2 cellular contexts compared by ENCODE assay signal in the genomic region with DNA sequence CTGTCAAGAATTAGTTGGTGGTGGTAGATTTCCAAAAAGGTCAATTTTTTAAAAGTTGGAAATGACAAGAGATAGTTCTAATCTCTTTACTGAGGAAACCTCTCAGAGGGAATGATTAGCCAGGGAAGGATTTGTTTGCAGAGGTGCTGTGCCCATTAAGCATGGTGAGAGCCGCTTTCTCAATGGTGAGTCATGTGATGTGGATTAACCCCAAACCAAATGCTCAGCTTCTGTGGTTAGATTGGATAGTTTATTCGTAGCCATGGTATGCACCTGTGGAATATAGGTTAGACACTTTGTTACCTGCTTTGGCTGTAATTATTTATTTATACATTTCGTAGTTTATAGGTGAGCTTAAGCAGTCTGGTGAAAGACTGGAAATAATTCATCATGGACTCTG.
TF ChIP-seq lines count a peak whose summit lies in the region.

No MANE protein-coding gene starts in this region.

TF ChIP-seq in IMR-90, 13 proteins besides CTCF, POLR2A, EP300 and RAD21:
- TF ChIP-seq NFE2L2 (IDR thresholded peaks at IDR 0.05; ENCODE audit: low read depth, low read length) (no peak), MAZ (IDR thresholded peaks at IDR 0.05; ENCODE audit: borderline replicate concordance, low read depth, low read length) (no peak), BHLHE40 (IDR thresholded peaks at IDR 0.05; ENCODE audit: low read depth, low read length) (peak; percentile 63; the same call in 1 of the 2 replicates), CEBPB (IDR thresholded peaks at IDR 0.05; ENCODE audit: low read depth, low read length) (peak; percentile 68), FOS (IDR thresholded peaks at IDR 0.05; ENCODE audit: low read depth, low read length) (no peak; the same call in 1 of the 2 replicates), MXI1 (IDR thresholded peaks at IDR 0.05; ENCODE audit: borderline replicate concordance, low read depth, low read length) (no peak), RCOR1 (IDR thresholded peaks at IDR 0.05; ENCODE audit: insufficient replicate concordance, low read length) (peak; percentile 80), CHD1 (IDR thresholded peaks at IDR 0.05; ENCODE audit: low read depth, low read length) (no peak), MAFK (IDR thresholded peaks at IDR 0.05; ENCODE audit: low read depth, low read length) (no peak), USF2 (IDR thresholded peaks at IDR 0.05; ENCODE audit: low read depth, low read length) (peak; percentile 53), RFX5 (IDR thresholded peaks at IDR 0.05; ENCODE audit: low read depth, low read length) (no peak), SMC3 (IDR thresholded peaks at IDR 0.05; ENCODE audit: low read depth, low read length) (no peak), ELK1 (IDR thresholded peaks at IDR 0.05; ENCODE audit: borderline replicate concordance, low read depth, low read length) (no peak)

TF ChIP-seq in K562, 482 proteins besides CTCF, POLR2A, EP300 and RAD21:
- TF ChIP-seq JUNB (CRISPR knock-in tag; conservative IDR thresholded peaks at IDR 0.05) (no peak), MYC (IDR thresholded peaks at IDR 0.05; ENCODE audit: low read depth, low read length) (no peak), MYC (CRISPR knock-in tag; IDR thresholded peaks at IDR 0.05; ENCODE audit: borderline replicate concordance, low read depth) (no peak), RAD51 (IDR thresholded peaks at IDR 0.05; ENCODE audit: borderline replicate concordance, low read depth) (0 out of 2 replicates have a peak, but pooled peaks have one; percentile 21)
- TF ChIP-seq, protein P1, sequence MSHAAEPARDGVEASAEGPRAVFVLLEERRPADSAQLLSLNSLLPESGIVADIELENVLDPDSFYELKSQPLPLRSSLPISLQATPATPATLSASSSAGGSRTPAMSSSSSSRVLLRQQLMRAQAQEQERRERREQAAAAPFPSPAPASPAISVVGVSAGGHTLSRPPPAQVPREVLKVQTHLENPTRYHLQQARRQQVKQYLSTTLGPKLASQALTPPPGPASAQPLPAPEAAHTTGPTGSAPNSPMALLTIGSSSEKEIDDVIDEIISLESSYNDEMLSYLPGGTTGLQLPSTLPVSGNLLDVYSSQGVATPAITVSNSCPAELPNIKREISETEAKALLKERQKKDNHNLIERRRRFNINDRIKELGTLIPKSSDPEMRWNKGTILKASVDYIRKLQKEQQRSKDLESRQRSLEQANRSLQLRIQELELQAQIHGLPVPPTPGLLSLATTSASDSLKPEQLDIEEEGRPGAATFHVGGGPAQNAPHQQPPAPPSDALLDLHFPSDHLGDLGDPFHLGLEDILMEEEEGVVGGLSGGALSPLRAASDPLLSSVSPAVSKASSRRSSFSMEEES (CRISPR knock-in tag; IDR thresholded peaks at IDR 0.05), result peak; percentile 65
- TF ChIP-seq, protein P2, sequence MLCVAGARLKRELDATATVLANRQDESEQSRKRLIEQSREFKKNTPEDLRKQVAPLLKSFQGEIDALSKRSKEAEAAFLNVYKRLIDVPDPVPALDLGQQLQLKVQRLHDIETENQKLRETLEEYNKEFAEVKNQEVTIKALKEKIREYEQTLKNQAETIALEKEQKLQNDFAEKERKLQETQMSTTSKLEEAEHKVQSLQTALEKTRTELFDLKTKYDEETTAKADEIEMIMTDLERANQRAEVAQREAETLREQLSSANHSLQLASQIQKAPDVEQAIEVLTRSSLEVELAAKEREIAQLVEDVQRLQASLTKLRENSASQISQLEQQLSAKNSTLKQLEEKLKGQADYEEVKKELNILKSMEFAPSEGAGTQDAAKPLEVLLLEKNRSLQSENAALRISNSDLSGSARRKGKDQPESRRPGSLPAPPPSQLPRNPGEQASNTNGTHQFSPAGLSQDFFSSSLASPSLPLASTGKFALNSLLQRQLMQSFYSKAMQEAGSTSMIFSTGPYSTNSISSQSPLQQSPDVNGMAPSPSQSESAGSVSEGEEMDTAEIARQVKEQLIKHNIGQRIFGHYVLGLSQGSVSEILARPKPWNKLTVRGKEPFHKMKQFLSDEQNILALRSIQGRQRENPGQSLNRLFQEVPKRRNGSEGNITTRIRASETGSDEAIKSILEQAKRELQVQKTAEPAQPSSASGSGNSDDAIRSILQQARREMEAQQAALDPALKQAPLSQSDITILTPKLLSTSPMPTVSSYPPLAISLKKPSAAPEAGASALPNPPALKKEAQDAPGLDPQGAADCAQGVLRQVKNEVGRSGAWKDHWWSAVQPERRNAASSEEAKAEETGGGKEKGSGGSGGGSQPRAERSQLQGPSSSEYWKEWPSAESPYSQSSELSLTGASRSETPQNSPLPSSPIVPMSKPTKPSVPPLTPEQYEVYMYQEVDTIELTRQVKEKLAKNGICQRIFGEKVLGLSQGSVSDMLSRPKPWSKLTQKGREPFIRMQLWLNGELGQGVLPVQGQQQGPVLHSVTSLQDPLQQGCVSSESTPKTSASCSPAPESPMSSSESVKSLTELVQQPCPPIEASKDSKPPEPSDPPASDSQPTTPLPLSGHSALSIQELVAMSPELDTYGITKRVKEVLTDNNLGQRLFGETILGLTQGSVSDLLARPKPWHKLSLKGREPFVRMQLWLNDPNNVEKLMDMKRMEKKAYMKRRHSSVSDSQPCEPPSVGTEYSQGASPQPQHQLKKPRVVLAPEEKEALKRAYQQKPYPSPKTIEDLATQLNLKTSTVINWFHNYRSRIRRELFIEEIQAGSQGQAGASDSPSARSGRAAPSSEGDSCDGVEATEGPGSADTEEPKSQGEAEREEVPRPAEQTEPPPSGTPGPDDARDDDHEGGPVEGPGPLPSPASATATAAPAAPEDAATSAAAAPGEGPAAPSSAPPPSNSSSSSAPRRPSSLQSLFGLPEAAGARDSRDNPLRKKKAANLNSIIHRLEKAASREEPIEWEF (CRISPR knock-in tag; IDR thresholded peaks at IDR 0.05), result no peak
